ENCODE assay signal across 25 cellular contexts in the genomic region with DNA sequence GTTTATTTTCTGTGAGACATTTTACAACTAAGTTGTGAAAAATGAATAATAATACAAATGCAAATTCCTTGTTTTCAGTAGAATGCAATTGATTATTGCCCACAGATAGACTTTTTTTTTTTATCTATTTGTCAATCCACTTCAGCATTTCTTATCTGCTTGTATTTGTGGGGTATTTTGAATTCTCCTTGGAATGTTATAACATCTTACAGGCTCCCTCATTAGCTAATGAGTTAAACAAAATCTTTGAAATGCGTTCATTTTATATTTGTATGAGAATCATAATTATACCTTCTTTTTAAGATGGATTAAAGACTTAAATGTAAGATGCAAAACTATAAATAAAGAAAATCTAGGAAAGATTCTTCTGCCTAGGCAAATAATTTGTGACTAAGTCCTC.
"Had no signal": no experiment of that assay in that cellular context is flagged by ENCODE, and none has a peak within 500 bp of the region (broad histone marks: within the 10 kb centered on the region; RNA-seq: fewer than 3 reads in every experiment).

No MANE protein-coding gene starts in this region.

- ATAC-seq: effector memory CD8-positive, alpha-beta T cell; esophagus mucosa; foreskin keratinocyte; gastrocnemius medialis; gastroesophageal sphincter; heart left ventricle; heart right ventricle had no signal

- H3K4me3 Mint-ChIP-seq: dendritic cell treated with granulocyte-macrophage colony-stimulating factor and Interleukin-4, amounts not matched to agents 40 ng/mL and 50 ng/mL, for 4 days; effector memory CD8-positive, alpha-beta T cell; endodermal cell had no signal

- H3K27ac ChIP-seq: colonic mucosa, coronary artery, dorsolateral prefrontal cortex, epithelial cell of prostate, esophagus muscularis mucosa, esophagus squamous epithelium, foreskin keratinocyte, gastrocnemius medialis, gastroesophageal sphincter, heart left ventricle, heart right ventricle had no signal

- H3K9me3 ChIP-seq: colonic mucosa, gastrocnemius medialis, gastroesophageal sphincter had no signal

- H3K27ac Mint-ChIP-seq: dendritic cell treated with granulocyte-macrophage colony-stimulating factor and Interleukin-4, amounts not matched to agents 40 ng/mL and 50 ng/mL, for 4 days; effector memory CD8-positive, alpha-beta T cell; endodermal cell had no signal

- DNase-seq: colonic mucosa; cortex of kidney; dermis blood vessel endothelial cell; dorsolateral prefrontal cortex; effector CD4-positive, alpha-beta T cell; effector CD8-positive, alpha-beta T cell; effector memory CD4-positive, alpha-beta T cell; effector memory CD8-positive, alpha-beta T cell; endodermal cell; erythroblast; esophagus squamous epithelium; foreskin fibroblast; foreskin keratinocyte; foreskin melanocyte; gastrocnemius medialis; glutamatergic neuron; head of caudate nucleus; heart left ventricle; heart right ventricle had no signal

- H3K4me1 ChIP-seq: colonic mucosa, esophagus muscularis mucosa, esophagus squamous epithelium, foreskin keratinocyte, gastrocnemius medialis, gastroesophageal sphincter, heart left ventricle, heart right ventricle had no signal

- H3K4me1 Mint-ChIP-seq: endodermal cell had no signal

- H3K27me3 ChIP-seq: colonic mucosa, dorsolateral prefrontal cortex, esophagus muscularis mucosa, esophagus squamous epithelium, foreskin keratinocyte, gastrocnemius medialis, gastroesophageal sphincter, heart left ventricle, heart right ventricle had no signal

- H3K36me3 ChIP-seq: colonic mucosa, esophagus muscularis mucosa, esophagus squamous epithelium, gastrocnemius medialis, gastroesophageal sphincter, heart left ventricle, heart right ventricle had no signal

- H3K27me3 Mint-ChIP-seq: dendritic cell treated with granulocyte-macrophage colony-stimulating factor and Interleukin-4, amounts not matched to agents 40 ng/mL and 50 ng/mL, for 4 days; effector memory CD8-positive, alpha-beta T cell had no signal

- H3K4me3 ChIP-seq: colonic mucosa, coronary artery, dorsolateral prefrontal cortex, esophagus muscularis mucosa, esophagus squamous epithelium, gastrocnemius medialis, gastroesophageal sphincter, heart left ventricle, heart right ventricle had no signal
